Comparison of ENCODE assay signal across 19 cellular contexts in genomic region chr7:91566333-91566732, GRCh38.
A peak's percentile ranks its signal among the peaks of the same experiment; 100 is the strongest.
DNase-seq lines count a peak whose midpoint lies in the region; ATAC-seq and TF ChIP-seq lines count a peak whose summit lies in the region.
"Had no signal": no experiment of that assay in that cellular context is flagged by ENCODE, and none has a peak within 500 bp of the region (broad histone marks: within the 10 kb centered on the region; RNA-seq: fewer than 3 reads in every experiment).

No MANE protein-coding gene starts in this region.

- H2AFZ ChIP-seq in GM23338, result no peak overlapping the region
- H2AFZ ChIP-seq: parathyroid adenoma had no signal

- peaks cover 2% of the 10 kb centered on the region for H3K27me3 Mint-ChIP-seq in GM23338 (ENCODE audit: insufficient read depth, low read depth, poor library complexity)

- H3K4me3 ChIP-seq in HFF-Myc (replicated peaks; ENCODE audit: low read depth, low read length) (peak overlapping the region; percentile 15), SK-N-MC (peak overlapping the region; percentile 48), fibroblast of mammary gland (ENCODE audit: control insufficient read depth, low read depth, low read length) (no peak overlapping the region), prostate gland (no peak overlapping the region), GM23338 (no peak overlapping the region)
- H3K4me3 ChIP-seq: BLaER1 treated with 17β-estradiol and CSF1 and Interleukin-3, amounts not matched to agents 10 nM and 100 nM; coronary artery; skin epidermis had no signal

- no peaks in the 10 kb centered on the region for H3K9me3 Mint-ChIP-seq in GM23338
- H3K9me3 Mint-ChIP-seq: activated naive CD4-positive, alpha-beta T cell treated with anti-CD3 and anti-CD28 coated beads for 36 hours had no signal

- H3K27ac Mint-ChIP-seq in GM23338, result no peak overlapping the region
- H3K27ac Mint-ChIP-seq: activated naive CD4-positive, alpha-beta T cell treated with anti-CD3 and anti-CD28 coated beads for 36 hours had no signal

- WGBS in prostate gland, result 27% methylated on average over 4 of the region's 4 CpGs

- 0 out of 2 replicates have a peak, but pooled peaks cover 3% of the 10 kb centered on the region for H3K9me2 ChIP-seq in GM23338 (ENCODE audit: insufficient read depth)

- H3F3A ChIP-seq in GM23338 (replicated peaks; ENCODE audit: low read depth), result no peaks in the 10 kb centered on the region

- H3K4me2 ChIP-seq in GM23338, result no peak overlapping the region
- H3K4me2 ChIP-seq: BLaER1 treated with 17β-estradiol and CSF1 and Interleukin-3, amounts not matched to agents 10 nM and 100 nM had no signal

- H3K4me1 ChIP-seq in prostate gland (replicated peaks) (peaks cover 5% of the 10 kb centered on the region), GM23338 (ENCODE audit: insufficient read depth) (peaks cover 8% of the 10 kb centered on the region)
- H3K4me1 ChIP-seq: BLaER1 treated with 17β-estradiol and CSF1 and Interleukin-3, amounts not matched to agents 10 nM and 100 nM; parathyroid adenoma had no signal

- H3K79me2 ChIP-seq in GM23338 (replicated peaks; ENCODE audit: insufficient read depth), result no peaks in the 10 kb centered on the region
- H3K79me2 ChIP-seq: parathyroid adenoma had no signal

- H3K27me3 ChIP-seq in prostate gland (replicated peaks; ENCODE audit: insufficient read depth) (no peaks in the 10 kb centered on the region), GM23338 (ENCODE audit: insufficient read depth) (no peaks in the 10 kb centered on the region)
- H3K27me3 ChIP-seq: BLaER1 treated with 17β-estradiol and CSF1 and Interleukin-3, amounts not matched to agents 10 nM and 100 nM had no signal

- no peaks in the 10 kb centered on the region for H3K36me3 Mint-ChIP-seq in GM23338 (ENCODE audit: low read depth)

- ATAC-seq in GM18517 (IDR thresholded peaks at IDR 0.05; ENCODE audit: unreplicated experiment) (no peak), GM23338 (no peak)

- peaks cover 27% of the 10 kb centered on the region; the same call in 2 of the 3 replicates for H3K4me1 Mint-ChIP-seq in GM23338

- H3K9me3 ChIP-seq in SK-N-MC (ENCODE audit: low read depth, low read length) (no peaks in the 10 kb centered on the region), prostate gland (no peaks in the 10 kb centered on the region)
- H3K9me3 ChIP-seq: BLaER1 treated with 17β-estradiol and CSF1 and Interleukin-3, amounts not matched to agents 10 nM and 100 nM had no signal

- no peak for TF ChIP-seq POLR2A in prostate gland (IDR thresholded peaks at IDR 0.05)

- DNase-seq in HFF-Myc (ENCODE audit: extremely low read depth, low read depth), result peak; percentile 69
- DNase-seq in SK-N-MC (ENCODE audit: low read depth, low spot score), result peak; percentile 22
- peak; percentile 64 for DNase-seq in fibroblast of mammary gland (ENCODE audit: low read depth)
- DNase-seq in prostate gland (ENCODE audit: low spot score), result no peak
- no peak for DNase-seq in activated CD4-positive, alpha-beta T cell treated with anti-CD3 and anti-CD28 coated beads for 1 hour
- DNase-seq in GM23338 (ENCODE audit: low spot score), result no peak
- no peak for DNase-seq in DMS153 treated with DMSO at 0.1 percent for 48 hours (lab: John Stamatoyannopoulos, UW; ENCODE audit: unreplicated experiment)
- DNase-seq: activated CD4-positive, alpha-beta T cell treated with anti-CD3 and anti-CD28 coated beads, Interleukin-2, amount 50 U/mL, for 4 hours; activated naive CD4-positive, alpha-beta T cell treated with anti-CD3 and anti-CD28 coated beads for 36 hours; activated T-cell treated with anti-CD3 and anti-CD28 coated beads for 4 hours; DMS 273 treated with DMSO at 0.1 percent for 48 hours; Kasumi-1; NCI-H1436 treated with DMSO at 0.1 percent for 48 hours; stimulated activated CD4-positive, alpha-beta T cell treated with anti-CD3 and anti-CD28 coated beads, Interleukin-2, amount 100 ng/mL, for 48 hours had no signal

- H3K27ac ChIP-seq in SK-N-MC, result peak overlapping the region; percentile 82
- peak overlapping the region; percentile 77 to 81 for H3K27ac ChIP-seq in prostate gland
- H3K27ac ChIP-seq in GM23338 (ENCODE audit: low read depth), result no peak overlapping the region
- H3K27ac ChIP-seq: BLaER1 treated with 17β-estradiol and CSF1 and Interleukin-3, amounts not matched to agents 10 nM and 100 nM; coronary artery; parathyroid adenoma had no signal

- TF ChIP-seq CTCF in HFF-Myc (IDR thresholded peaks at IDR 0.05; ENCODE audit: low read depth, low read length, missing control alignments) (no peak), fibroblast of mammary gland (conservative IDR thresholded peaks at IDR 0.05; ENCODE audit: control insufficient read depth, insufficient read depth, low read depth, low read length) (no peak), prostate gland (IDR thresholded peaks at IDR 0.05) (no peak), GM23338 (conservative IDR thresholded peaks at IDR 0.05; ENCODE audit: low read depth in 2 of 2) (no peak)

- peak overlapping the region; percentile 38 for H3K9ac ChIP-seq in SK-N-MC (ENCODE audit: insufficient read length)
- H3K9ac ChIP-seq: BLaER1 treated with 17β-estradiol and CSF1 and Interleukin-3, amounts not matched to agents 10 nM and 100 nM; parathyroid adenoma had no signal

- no peak overlapping the region for H3K4me3 Mint-ChIP-seq in GM23338
- H3K4me3 Mint-ChIP-seq: activated naive CD4-positive, alpha-beta T cell treated with anti-CD3 and anti-CD28 coated beads for 36 hours had no signal

- H3K36me3 ChIP-seq in SK-N-MC (ENCODE audit: insufficient read depth, low read length) (no peaks in the 10 kb centered on the region), prostate gland (no peaks in the 10 kb centered on the region), GM23338 (ENCODE audit: insufficient read depth) (no peaks in the 10 kb centered on the region)
- H3K36me3 ChIP-seq: BLaER1 treated with 17β-estradiol and CSF1 and Interleukin-3, amounts not matched to agents 10 nM and 100 nM had no signal

- no peaks in the 10 kb centered on the region for H4K20me1 ChIP-seq in GM23338 (replicated peaks; ENCODE audit: insufficient read depth)
- H4K20me1 ChIP-seq: BLaER1 treated with 17β-estradiol and CSF1 and Interleukin-3, amounts not matched to agents 10 nM and 100 nM had no signal

- intact Hi-C loops in prostate gland (cut with DNase I), result no loop called here

TF ChIP-seq in GM23338, 12 proteins besides CTCF, POLR2A, EP300 and RAD21 (continues in another document):
- TF ChIP-seq ZNF462 (CRISPR knock-in tag; IDR thresholded peaks at IDR 0.05) (no peak), STAT1 (IDR thresholded peaks at IDR 0.05; ENCODE audit: unreplicated experiment) (no peak), CREB1 (CRISPR knock-in tag; IDR thresholded peaks at IDR 0.05; ENCODE audit: low read depth) (no peak), ZNF331 (CRISPR knock-in tag; IDR thresholded peaks at IDR 0.05; ENCODE audit: low read depth) (no peak)

Comparison
In these comparisons a context has a peak if more than half of its experiments do, and no peak if none do; other contexts are left out.
1. DNase-seq: peak in HFF-Myc (single experiment), SK-N-MC (single experiment) and fibroblast of mammary gland (single experiment); none in prostate gland (single experiment), activated CD4-positive, alpha-beta T cell treated with anti-CD3 and anti-CD28 coated beads for 1 hour (single experiment), GM23338 (single experiment) and DMS153 treated with DMSO at 0.1 percent for 48 hours (single experiment).
2. H3K4me3 ChIP-seq: peak in HFF-Myc (single experiment) and SK-N-MC (single experiment); none in fibroblast of mammary gland (single experiment), prostate gland (0 of 2) and GM23338 (single experiment).